Comparison of ENCODE assay signal across 20 cellular contexts in the genomic region with DNA sequence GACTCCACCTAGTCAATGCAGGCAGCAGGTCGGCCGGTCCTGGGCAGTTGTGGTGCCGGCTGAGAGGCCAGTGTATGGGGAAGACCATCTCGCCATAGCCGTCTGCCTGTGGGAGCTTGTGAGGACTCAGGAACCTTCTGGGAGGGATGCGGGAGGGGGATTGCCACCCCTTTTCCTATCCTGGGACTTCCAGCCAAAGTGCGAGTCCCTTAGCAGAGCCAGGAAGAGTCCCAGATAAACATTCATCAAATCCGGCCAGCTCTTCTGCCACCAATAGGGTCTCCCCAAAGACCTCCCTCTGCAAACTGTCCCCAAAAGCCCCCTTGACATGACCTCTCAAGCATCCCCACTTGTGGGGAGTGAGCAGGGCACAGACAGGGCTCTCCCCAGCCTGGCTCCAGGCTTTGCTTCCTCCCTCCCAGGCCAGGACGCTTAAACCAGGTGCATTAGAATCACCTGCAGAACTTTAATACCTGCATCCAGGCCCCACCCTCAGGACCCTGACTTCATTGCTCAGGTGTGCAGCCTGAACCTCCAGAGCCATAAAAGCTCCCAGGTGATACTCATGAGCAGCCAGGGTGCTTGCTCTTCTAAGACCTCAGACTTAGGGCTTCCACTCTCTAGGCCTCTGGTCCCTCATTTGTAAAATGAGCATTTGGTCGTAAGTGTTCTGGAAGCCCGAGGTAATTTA.
DNase-seq lines count a peak whose midpoint lies in the region; ATAC-seq, FAIRE-seq and TF ChIP-seq lines count a peak whose summit lies in the region.
"Had no signal": no experiment of that assay in that cellular context is flagged by ENCODE, and none has a peak within 500 bp of the region (broad histone marks: within the 10 kb centered on the region; RNA-seq: fewer than 3 reads in every experiment).

No MANE protein-coding gene starts in this region.

- H3K4me1 ChIP-seq in K562 (replicated peaks in 1 of 2; ENCODE audit: control insufficient read depth in 2 of 2, insufficient read depth in 2 of 2, low read length in 2 of 2) (no peaks in the 10 kb centered on the region), mucosa of descending colon (ENCODE audit: low read depth) (no peaks in the 10 kb centered on the region)
- H3K4me1 ChIP-seq: BLaER1 had no signal

- H3K9ac ChIP-seq in K562 (ENCODE audit: insufficient read depth in 1 of 2, low read depth in 2 of 2, low read length in 2 of 2), result no peak overlapping the region
- H3K9ac ChIP-seq: BLaER1, GM23248 had no signal

- no peak for TF ChIP-seq EP300 in K562 (IDR thresholded peaks at IDR 0.05; ENCODE audit: low read length)

- 0 out of 3 replicates have a peak, but pooled peaks have one; percentile 16 for ATAC-seq in K562
- ATAC-seq in mucosa of descending colon, result peak; percentile 66
- ATAC-seq in GM21825 (IDR thresholded peaks at IDR 0.05; ENCODE audit: unreplicated experiment), result no peak
- ATAC-seq in GM21423 (IDR thresholded peaks at IDR 0.05; ENCODE audit: unreplicated experiment), result no peak

- POLR2A ChIA-PET in K562 (lab: Yijun Ruan, JAX), result no interaction called here

- TF ChIP-seq RAD21 in K562 (CRISPR knock-in tag; conservative IDR thresholded peaks at IDR 0.05 in 1 of 2, IDR thresholded peaks at IDR 0.05 in 1 of 2), result no peak

- H3K9me1 ChIP-seq in K562 (ENCODE audit: control insufficient read depth, insufficient read depth, low read length), result no peaks in the 10 kb centered on the region

- no peak for TF ChIP-seq POLR2A in K562 (conservative IDR thresholded peaks at IDR 0.05)

- peak overlapping the region; percentile 33; the same call in 1 of the 2 replicates for H3K27ac ChIP-seq in C4-2B
- H3K27ac ChIP-seq in K562 (ENCODE audit: extremely low read depth, low read depth, low read length), result no peak overlapping the region
- H3K27ac ChIP-seq: 22Rv1, BLaER1, GM23248 had no signal

- WGBS in K562 (ENCODE audit: insufficient coverage, low coverage, missing lambda C conversion rate), result 29% methylated on average over 11 of the region's 11 CpGs

- DNase-seq in K562 (ENCODE audit: extremely low read depth in 1 of 4, low spot score in 3 of 4) (no peak), mucosa of descending colon (no peak), cerebellar cortex (ENCODE audit: low spot score) (no peak)
- DNase-seq: CD4-positive, alpha-beta T cell; CD8-positive, alpha-beta memory T cell; DMS 273 treated with DMSO at 0.1 percent for 48 hours; GF-D8; GM23248; H7; HCEC 1CT had no signal

- H3K4me2 ChIP-seq in K562 (ENCODE audit: insufficient read depth, low read length), result no peak overlapping the region
- H3K4me2 ChIP-seq: BLaER1 had no signal

- no peak for TF ChIP-seq CTCF in C4-2B (conservative IDR thresholded peaks at IDR 0.05)
- no peak for TF ChIP-seq CTCF in K562 (IDR thresholded peaks at IDR 0.05 in 2 of 3, conservative IDR thresholded peaks at IDR 0.05 in 1 of 3; ENCODE audit: insufficient read depth in 2 of 3, low read depth in 1 of 3, low read length in 3 of 3)
- no peak for TF ChIP-seq CTCF in mucosa of descending colon (IDR thresholded peaks at IDR 0.05)

- peaks cover 0 to 17% of the 10 kb centered on the region in 2 experiments; a peak in 3 of 5 replicates for H3K27me3 ChIP-seq in K562 (ENCODE audit: control insufficient read depth in 2 of 2, insufficient read depth in 2 of 2, low read length in 2 of 2)
- H3K27me3 ChIP-seq: BLaER1 had no signal

- no peak overlapping the region for H3K4me3 ChIP-seq in K562
- H3K4me3 ChIP-seq in mucosa of descending colon, result no peak overlapping the region
- H3K4me3 ChIP-seq: BLaER1, GM23248 had no signal

- intact Hi-C loops in K562 (cut with micrococcal nuclease), result no loop called here
- intact Hi-C loops in mucosa of descending colon (cut with DNase I, micrococcal nuclease), result no loop called here

- CTCF ChIA-PET in K562 (lab: Yijun Ruan, JAX; ENCODE audit: low intra/inter-chr PET ratio), result no interaction called here

- in situ Hi-C loops in K562 (cut with MboI), result no loop called here

- no peaks in the 10 kb centered on the region for H3K36me3 ChIP-seq in K562 (ENCODE audit: control insufficient read depth, insufficient read depth, low read length)
- H3K36me3 ChIP-seq in mucosa of descending colon (ENCODE audit: low read depth), result no peaks in the 10 kb centered on the region

- H3K9me3 ChIP-seq in K562 (replicated peaks; ENCODE audit: control insufficient read depth, insufficient read depth, low read depth, low read length) (no peaks in the 10 kb centered on the region), mucosa of descending colon (no peaks in the 10 kb centered on the region)
- H3K9me3 ChIP-seq: BLaER1 had no signal

- no peak overlapping the region for H2AFZ ChIP-seq in K562 (ENCODE audit: low read depth, low read length)
- H2AFZ ChIP-seq: GM23248 had no signal

- H4K20me1 ChIP-seq in K562 (replicated peaks; ENCODE audit: control insufficient read depth, insufficient read depth, low read length), result no peaks in the 10 kb centered on the region
- H4K20me1 ChIP-seq: BLaER1 had no signal

- no peaks in the 10 kb centered on the region for H3K79me2 ChIP-seq in K562 (ENCODE audit: control insufficient read depth, insufficient read depth, low read length)

- no TSS peak for BruUV-seq in K562 (replicated peaks; lab: Mats Ljungman, UMichigan)

- FAIRE-seq in K562 (lab: Jason Lieb, UNC), result no peak
- FAIRE-seq: A204.1, D721Med, GM12891, GM18507, H1 had no signal

TF ChIP-seq in K562, 482 proteins besides CTCF, POLR2A, EP300 and RAD21 (continues in another document):
- no peak for TF ChIP-seq ZBTB17 (CRISPR knock-in tag; IDR thresholded peaks at IDR 0.05)
- TF ChIP-seq ZNF217 (CRISPR knock-in tag; IDR thresholded peaks at IDR 0.05), result no peak
- TF ChIP-seq MTA1 (IDR thresholded peaks at IDR 0.05; ENCODE audit: borderline replicate concordance), result no peak
- TF ChIP-seq, protein P1, sequence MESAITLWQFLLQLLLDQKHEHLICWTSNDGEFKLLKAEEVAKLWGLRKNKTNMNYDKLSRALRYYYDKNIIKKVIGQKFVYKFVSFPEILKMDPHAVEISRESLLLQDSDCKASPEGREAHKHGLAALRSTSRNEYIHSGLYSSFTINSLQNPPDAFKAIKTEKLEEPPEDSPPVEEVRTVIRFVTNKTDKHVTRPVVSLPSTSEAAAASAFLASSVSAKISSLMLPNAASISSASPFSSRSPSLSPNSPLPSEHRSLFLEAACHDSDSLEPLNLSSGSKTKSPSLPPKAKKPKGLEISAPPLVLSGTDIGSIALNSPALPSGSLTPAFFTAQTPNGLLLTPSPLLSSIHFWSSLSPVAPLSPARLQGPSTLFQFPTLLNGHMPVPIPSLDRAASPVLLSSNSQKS (CRISPR knock-in tag; IDR thresholded peaks at IDR 0.05), result no peak
- no peak for TF ChIP-seq ZZZ3 (IDR thresholded peaks at IDR 0.05)
- no peak for TF ChIP-seq CTCFL (IDR thresholded peaks at IDR 0.05; ENCODE audit: borderline replicate concordance, insufficient read depth, low read depth, low read length, poor library complexity, severe bottlenecking)
- TF ChIP-seq STAT5B (CRISPR knock-in tag; IDR thresholded peaks at IDR 0.05), result no peak
- no peak for TF ChIP-seq ZNF174 (CRISPR knock-in tag; IDR thresholded peaks at IDR 0.05)
- TF ChIP-seq SLC30A9 (CRISPR knock-in tag; IDR thresholded peaks at IDR 0.05), result no peak

Comparison
In these comparisons a context has a peak if more than half of its experiments do, and no peak if none do; other contexts are left out.
1. ATAC-seq: peak in K562 (single experiment) and mucosa of descending colon (single experiment); none in GM21825 (single experiment) and GM21423 (single experiment).